ENCODE assay signal across 17 cellular contexts in genomic region chr9:128187361-128187760, GRCh38. TPM values are rescaled to one million over a fixed set of nuclear protein-coding genes. Genes with fewer than 3 reads are reported as not detected.
DNase-seq lines count a peak whose midpoint lies in the region; ATAC-seq, FAIRE-seq and TF ChIP-seq lines count a peak whose summit lies in the region.
"Had no signal": no experiment of that assay in that cellular context is flagged by ENCODE, and none has a peak within 500 bp of the region (broad histone marks: within the 10 kb centered on the region; RNA-seq: fewer than 3 reads in every experiment).

No MANE protein-coding gene starts in this region.

- no peaks in the 10 kb centered on the region for H3K27me3 Mint-ChIP-seq in CD4-positive, alpha-beta T cell
- no peaks in the 10 kb centered on the region for H3K27me3 Mint-ChIP-seq in central memory CD8-positive, alpha-beta T cell

- no peak for FAIRE-seq in GM12892 (lab: Jason Lieb, UNC)
- FAIRE-seq: H1 had no signal

- no peaks in the 10 kb centered on the region for H3K27me3 ChIP-seq in CD4-positive, alpha-beta T cell (ENCODE audit: control insufficient read depth, insufficient read depth, low read length)
- no peaks in the 10 kb centered on the region for H3K27me3 ChIP-seq in A673 (replicated peaks; ENCODE audit: insufficient read depth, low read depth, low read length, poor library complexity)
- H3K27me3 ChIP-seq: BE2C had no signal

- H3K27ac ChIP-seq in CD4-positive, alpha-beta T cell (ENCODE audit: low read depth, low read length) = no peak overlapping the region
- no peak overlapping the region for H3K27ac ChIP-seq in HEK293 (ENCODE audit: extremely low read depth, low read depth, low read length)
- no peak overlapping the region for H3K27ac ChIP-seq in A673 (ENCODE audit: low read depth, low read length, poor library complexity, severe bottlenecking)
- H3K27ac ChIP-seq: KMS-11 had no signal

- no peak overlapping the region for H3K27ac Mint-ChIP-seq in CD4-positive, alpha-beta T cell
- H3K27ac Mint-ChIP-seq in central memory CD8-positive, alpha-beta T cell (ENCODE audit: low read depth) = peak overlapping the region; percentile 88
- H3K27ac Mint-ChIP-seq: H9 had no signal

- no peaks in the 10 kb centered on the region for H3K9me3 Mint-ChIP-seq in CD4-positive, alpha-beta T cell
- no peaks in the 10 kb centered on the region for H3K9me3 Mint-ChIP-seq in central memory CD8-positive, alpha-beta T cell
- H3K9me3 Mint-ChIP-seq: CD4-positive, CD25-positive, alpha-beta regulatory T cell; H9 had no signal

- peak overlapping the region; percentile 51 for H3K4me3 Mint-ChIP-seq in CD4-positive, alpha-beta T cell
- H3K4me3 Mint-ChIP-seq in central memory CD8-positive, alpha-beta T cell = no peak overlapping the region
- H3K4me3 Mint-ChIP-seq: H9 had no signal

- POLR2A ChIA-PET in CD4-positive, alpha-beta T cell (lab: Charles Lee) = interaction anchor here (1.0 kb wide), 1 partner anchor 26 kb away, joined by 3 read pairs; no protein-coding TSS in a partner anchor
- POLR2A ChIA-PET in HEK293 (lab: Yijun Ruan, JAX) = interaction anchor here (2.0 kb wide), 1 partner anchor 28 kb away, joined by 5 read pairs; the partner anchor contains the start of gene BBLN
- POLR2A ChIA-PET in A673 (lab: Charles Lee; ENCODE audit: low non-redundant PET) = no interaction called here

- TF ChIP-seq POLR2A in GM12892 (IDR thresholded peaks at IDR 0.05; ENCODE audit: low read depth, low read length) = no peak

- intact Hi-C loops in CD4-positive, alpha-beta T cell (cut with DNase I, micrococcal nuclease) = no loop called here
- intact Hi-C loops in A673 (cut with micrococcal nuclease; ENCODE audit: unreplicated experiment) = no loop called here

- H3K4me1 ChIP-seq in HEK293 (ENCODE audit: control insufficient read depth, insufficient read depth, low read length) (no peaks in the 10 kb centered on the region), A673 (ENCODE audit: insufficient read depth, low read length, poor library complexity, severe bottlenecking) (peaks cover 16% of the 10 kb centered on the region)
- H3K4me1 ChIP-seq: BE2C had no signal

- H3K4me3 ChIP-seq in HEK293 (ENCODE audit: low read depth, low read length) (no peak overlapping the region), A673 (ENCODE audit: low read depth, low read length, poor library complexity, severe bottlenecking) (no peak overlapping the region)

- peaks cover 31% of the 10 kb centered on the region for H3K4me1 Mint-ChIP-seq in CD4-positive, alpha-beta T cell (ENCODE audit: low read depth)
- H3K4me1 Mint-ChIP-seq in central memory CD8-positive, alpha-beta T cell = peaks cover 38% of the 10 kb centered on the region

- peaks cover 72% of the 10 kb centered on the region for H3K36me3 Mint-ChIP-seq in CD4-positive, alpha-beta T cell (ENCODE audit: low read depth)
- H3K36me3 Mint-ChIP-seq in central memory CD8-positive, alpha-beta T cell (ENCODE audit: insufficient read depth) = peaks cover 37% of the 10 kb centered on the region

- no peak for DNase-seq in CD4-positive, alpha-beta T cell
- no peak for DNase-seq in central memory CD8-positive, alpha-beta T cell (ENCODE audit: low spot score in 2 of 2)
- DNase-seq in T-helper 2 cell = no peak
- DNase-seq in A673 (ENCODE audit: low spot score) = no peak
- no peak for DNase-seq in GM12892 (ENCODE audit: insufficient read length)
- DNase-seq: ACHN; BE2C; C1 segment of cervical spinal cord; CD4-positive, CD25-positive, alpha-beta regulatory T cell; DMS153; DMS79; GDM1; H9 had no signal

- TF ChIP-seq CTCF in CD4-positive, alpha-beta T cell (IDR thresholded peaks at IDR 0.05) = no peak
- TF ChIP-seq CTCF in HEK293 (tag by site-specific recombination; IDR thresholded peaks at IDR 0.05) (no peak), A673 (conservative IDR thresholded peaks at IDR 0.05; ENCODE audit: low read depth, low read length) (no peak)

- no peak for ATAC-seq in CD4-positive, alpha-beta T cell (ENCODE audit: poor library complexity)
- no peak for ATAC-seq in central memory CD8-positive, alpha-beta T cell (replicated peaks; ENCODE audit: extremely low read depth, poor library complexity, severe bottlenecking)

- H3K9me3 ChIP-seq in CD4-positive, alpha-beta T cell (ENCODE audit: control insufficient read depth, low read length) = no peaks in the 10 kb centered on the region
- no peaks in the 10 kb centered on the region for H3K9me3 ChIP-seq in HEK293 (ENCODE audit: control insufficient read depth, insufficient read depth, low read depth, low read length)
- H3K9me3 ChIP-seq in A673 (ENCODE audit: low read depth, low read length, poor library complexity, severe bottlenecking) = no peaks in the 10 kb centered on the region
- H3K9me3 ChIP-seq: BE2C had no signal

- peaks cover 15 to 70% of the 10 kb centered on the region in 2 experiments; a peak in 2 of 3 replicates for H3K36me3 ChIP-seq in HEK293 (ENCODE audit: control insufficient read depth in 2 of 2, insufficient read depth in 1 of 2, low read length in 2 of 2)
- peaks cover 31% of the 10 kb centered on the region for H3K36me3 ChIP-seq in A673 (ENCODE audit: insufficient read depth, low read length, poor library complexity, severe bottlenecking)

- CTCF ChIA-PET in CD4-positive, alpha-beta T cell (lab: Charles Lee) = interaction anchor here (0.5 to 0.6 kb wide), 2 partner anchors 12 to 56 kb away, joined by 3 read pairs; no protein-coding TSS in a partner anchor
- CTCF ChIA-PET in HEK293 (lab: Yijun Ruan, JAX) = interaction anchor here (0.5 to 1.4 kb wide), 5 partner anchors 12 to 95 kb away, joined by 3 to 6 read pairs (median 3); no protein-coding TSS in a partner anchor
- CTCF ChIA-PET in A673 (lab: Charles Lee) = no interaction called here

- no TSS peak for BruUV-seq in A673 (replicated peaks; lab: Mats Ljungman, UMichigan)

TF ChIP-seq in HEK293, 187 proteins besides CTCF, POLR2A, EP300 and RAD21:
- TF ChIP-seq ZNF266 (tag by site-specific recombination; IDR thresholded peaks at IDR 0.05; ENCODE audit: low read depth) (no peak), ZNF660 (tag by site-specific recombination; IDR thresholded peaks at IDR 0.05) (no peak), ZNF664 (tag by site-specific recombination; IDR thresholded peaks at IDR 0.05) (peak; percentile 91), INSM2 (tag by site-specific recombination; IDR thresholded peaks at IDR 0.05) (no peak)

RNA-seq across cellular contexts. Expression of gene CIZ1, which starts 4.0 kb away (rescaled TPM):
- 100 to 1,000 TPM; 106 to 107 TPM for total RNA-seq in CD4-positive, alpha-beta T cell
- total RNA-seq in A673 (2021) = 158 and 161 TPM in 2 replicates
- 38.6 TPM for polyA plus RNA-seq in GM12892 (2012; ENCODE audit: missing spikeins)

RNA-seq across cellular contexts. Expression of gene DNM1, which starts 15.8 kb away (rescaled TPM):
- total RNA-seq in CD4-positive, alpha-beta T cell = 1 to 10 TPM; 1.8 to 2.5 TPM
- total RNA-seq in A673 (2021) = 7.6 and 11.8 TPM in 2 replicates
- polyA plus RNA-seq in GM12892 (2012; ENCODE audit: missing spikeins) = 0.36 TPM
- polyA plus RNA-seq: CD4-positive, CD25-positive, alpha-beta regulatory T cell had no signal

RNA-seq across cellular contexts. Expression of gene BBLN, which starts 27.3 kb away (rescaled TPM):
- total RNA-seq in CD4-positive, alpha-beta T cell = 10 to 100 TPM; 53.6 to 55.9 TPM
- total RNA-seq in A673 (2021) = 41.9 and 50.2 TPM in 2 replicates
- polyA plus RNA-seq in GM12892 (2012; ENCODE audit: missing spikeins) = 27.5 TPM

RNA-seq across cellular contexts. Expression of gene LCN2, which starts 38.1 kb away (rescaled TPM):
- not detected for total RNA-seq in CD4-positive, alpha-beta T cell
- total RNA-seq in A673 (2021) = not detected in 2 replicates
- polyA plus RNA-seq in GM12892 (2012; ENCODE audit: missing spikeins) = not detected
- total RNA-seq: Daoy, H9 had no signal
- polyA plus RNA-seq: CD4-positive, CD25-positive, alpha-beta regulatory T cell had no signal

RNA-seq across cellular contexts. Expression of gene PTGES2, which starts 59.8 kb away (rescaled TPM):
- total RNA-seq in CD4-positive, alpha-beta T cell = 10 to 100 TPM; 43.7 to 43.8 TPM
- total RNA-seq in A673 (2021) = 120 and 122 TPM in 2 replicates
- polyA plus RNA-seq in GM12892 (2012; ENCODE audit: missing spikeins) = 49.9 TPM
